ENCODE assay signal across 10 cellular contexts in the genomic region with DNA sequence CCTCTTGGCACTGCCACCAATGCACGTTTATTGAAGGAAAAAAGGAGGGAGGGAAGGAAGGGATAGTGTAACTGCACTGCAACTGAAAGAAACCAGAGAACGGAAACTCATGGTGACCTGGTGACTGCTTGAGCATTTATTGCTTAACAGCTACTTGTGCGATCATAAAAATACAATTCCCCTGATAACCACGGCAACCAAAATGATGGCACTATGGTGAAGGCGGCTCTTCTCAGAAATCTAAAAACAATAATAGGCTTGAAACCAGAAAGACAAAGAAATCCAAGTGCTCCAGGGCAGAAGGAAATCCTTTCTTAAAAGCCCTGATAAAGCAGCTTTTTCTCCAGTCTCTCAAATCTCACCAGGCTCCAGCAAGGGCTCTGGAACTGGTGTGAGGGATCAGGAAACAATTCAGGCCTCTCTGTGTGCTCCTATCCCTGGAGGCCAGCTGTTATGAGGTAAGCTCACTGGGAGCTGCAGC. TPM values are rescaled to one million over a fixed set of nuclear protein-coding genes. Genes with fewer than 3 reads are reported as not detected.
A peak's percentile ranks its signal among the peaks of the same experiment; 100 is the strongest.
DNase-seq lines count a peak whose midpoint lies in the region; ATAC-seq and TF ChIP-seq lines count a peak whose summit lies in the region.
"Had no signal": no experiment of that assay in that cellular context is flagged by ENCODE, and none has a peak within 500 bp of the region (broad histone marks: within the 10 kb centered on the region; RNA-seq: fewer than 3 reads in every experiment).

No MANE protein-coding gene starts in this region.

- dilution Hi-C loops in IMR-90 (cut with HindIII; ENCODE audit: low sequenced_read_pairs, unreplicated experiment), result no loop called here

- intact Hi-C loops in IMR-90 (cut with micrococcal nuclease) (no loop called here), head of caudate nucleus (cut with DNase I) (no loop called here)

- no peaks in the 10 kb centered on the region for H3K9me3 Mint-ChIP-seq in mesothelial cell of epicardium
- H3K9me3 Mint-ChIP-seq: CD14-positive monocyte had no signal

- no peaks in the 10 kb centered on the region for H3K9me1 ChIP-seq in IMR-90 (ENCODE audit: insufficient read depth, low read length)

- DNase-seq in IMR-90 (peak; percentile 62), brain pericyte (ENCODE audit: low read depth, low spot score) (peak; percentile 27), mesothelial cell of epicardium (ENCODE audit: low spot score in 2 of 2, unreplicated experiment in 2 of 2) (no peak), head of caudate nucleus (no peak)
- DNase-seq in activated CD4-positive, alpha-beta T cell treated with anti-CD3 and anti-CD28 coated beads for 1 hour, result no peak
- no peak for DNase-seq in activated CD4-positive, alpha-beta T cell treated with anti-CD3 and anti-CD28 coated beads, Interleukin-2, amount 50 U/mL, for 1 hour
- DNase-seq: effector CD4-positive, alpha-beta T cell had no signal

- peak overlapping the region; percentile 89 for H3K27ac Mint-ChIP-seq in mesothelial cell of epicardium
- H3K27ac Mint-ChIP-seq: CD14-positive monocyte had no signal

- H3K79me1 ChIP-seq in IMR-90 (ENCODE audit: low read depth in 1 of 2, low read length in 2 of 2), result peaks cover 31 to 64% of the 10 kb centered on the region in 2 experiments

- H3K9me3 ChIP-seq in IMR-90 (ENCODE audit: control insufficient read depth, insufficient read depth, low read length), result no peaks in the 10 kb centered on the region

- no peak overlapping the region for H4K5ac ChIP-seq in IMR-90 (ENCODE audit: low read depth, low read length)

- no peaks in the 10 kb centered on the region; the same call in 1 of the 2 replicates for H4K20me1 ChIP-seq in IMR-90 (ENCODE audit: insufficient read depth, low read length)

- no peak for ATAC-seq in IMR-90 (ENCODE audit: low read depth)
- ATAC-seq in GM18502 (IDR thresholded peaks at IDR 0.05; ENCODE audit: poor library complexity, unreplicated experiment), result no peak

- CTCF ChIA-PET in IMR-90 (lab: Yijun Ruan, JAX), result interaction anchor here (1.0 kb wide), 1 partner anchor 16 kb away, joined by 3 read pairs; no protein-coding TSS in a partner anchor

- peak overlapping the region; percentile 60; the same call in 1 of the 2 replicates for H3K23ac ChIP-seq in IMR-90 (ENCODE audit: low read depth, low read length)

- in situ Hi-C loops in IMR-90 (cut with MboI; ENCODE audit: low sequenced_read_pairs), result no loop called here

- H3K4ac ChIP-seq in IMR-90 (ENCODE audit: low read depth, low read length), result no peak overlapping the region

- peak overlapping the region; percentile 94 for H3K4me3 ChIP-seq in ACC112 (ENCODE audit: low read depth, low read length)
- H3K4me3 ChIP-seq in IMR-90 (ENCODE audit: insufficient read depth, low read depth, low read length), result no peak overlapping the region

- H3K36me3 Mint-ChIP-seq in mesothelial cell of epicardium, result no peaks in the 10 kb centered on the region

- H2AK9ac ChIP-seq in IMR-90 (replicated peaks; ENCODE audit: low read depth, low read length, poor library complexity), result no peak overlapping the region

- no peak overlapping the region for H3K14ac ChIP-seq in IMR-90 (replicated peaks; ENCODE audit: low read depth, low read length)

- no peak overlapping the region for H2AFZ ChIP-seq in ACC112 (ENCODE audit: low read length, unreplicated experiment)
- H2AFZ ChIP-seq in IMR-90 (replicated peaks; ENCODE audit: low read length, poor library complexity), result no peak overlapping the region

- 0 out of 4 replicates have a peak overlapping the region, but pooled peaks of 1 of the 2 experiments have one; percentile 1 for H4K8ac ChIP-seq in IMR-90 (ENCODE audit: low read depth in 2 of 2, low read length in 2 of 2)

- POLR2A ChIA-PET in IMR-90 (lab: Charles Lee; ENCODE audit: unreplicated experiment), result no interaction called here

- BruUV-seq in IMR-90 (replicated peaks; lab: Mats Ljungman, UMichigan), result no TSS peak

- TF ChIP-seq RAD21 in IMR-90 (IDR thresholded peaks at IDR 0.05; ENCODE audit: low read length), result no peak

- H3K4me1 ChIP-seq in ACC112 (ENCODE audit: control insufficient read depth, insufficient read depth, low read length, unreplicated experiment) (peaks cover 27% of the 10 kb centered on the region), IMR-90 (ENCODE audit: control insufficient read depth, insufficient read depth, low read length) (peaks cover 11% of the 10 kb centered on the region)

- no peak overlapping the region for H4K91ac ChIP-seq in IMR-90 (ENCODE audit: insufficient read depth, low read depth, low read length)

- H3K18ac ChIP-seq in IMR-90 (ENCODE audit: low read depth, low read length), result no peak overlapping the region

- no peak overlapping the region for H2BK15ac ChIP-seq in IMR-90 (ENCODE audit: low read depth, low read length)

- no peak overlapping the region for H3K9ac ChIP-seq in IMR-90 (ENCODE audit: low read depth, low read length)

- no peaks in the 10 kb centered on the region for H3K27me3 Mint-ChIP-seq in mesothelial cell of epicardium (ENCODE audit: low read depth)

- H3K4me2 ChIP-seq in IMR-90 (ENCODE audit: low read depth, low read length), result no peak overlapping the region

- no peak for TF ChIP-seq POLR2A in IMR-90 (IDR thresholded peaks at IDR 0.05; ENCODE audit: low read depth, low read length)

- H3K4me3 Mint-ChIP-seq in mesothelial cell of epicardium, result peak overlapping the region; percentile 45
- H3K4me3 Mint-ChIP-seq: CD14-positive monocyte had no signal

- no peak overlapping the region for H2BK5ac ChIP-seq in IMR-90 (ENCODE audit: low read depth, low read length, poor library complexity, severe bottlenecking)

- H3K27ac ChIP-seq in ACC112 (ENCODE audit: low read depth, low read length) (peak overlapping the region; percentile 45), IMR-90 (ENCODE audit: insufficient read depth, low read length) (no peak overlapping the region; the same call in 1 of the 2 replicates)

- H3K79me2 ChIP-seq in ACC112 (ENCODE audit: control insufficient read depth, insufficient read depth, low read length, unreplicated experiment), result peaks cover 12% of the 10 kb centered on the region

- peaks cover 31% of the 10 kb centered on the region for H3K4me1 Mint-ChIP-seq in mesothelial cell of epicardium

- no peak overlapping the region for H2BK120ac ChIP-seq in IMR-90 (ENCODE audit: low read depth, low read length)

- no peak overlapping the region for H2AK5ac ChIP-seq in IMR-90 (ENCODE audit: low read depth, low read length)

- H3K56ac ChIP-seq in IMR-90 (ENCODE audit: extremely low read depth, insufficient read depth, low read length), result no peak overlapping the region

- H2BK20ac ChIP-seq in IMR-90 (ENCODE audit: low read depth, low read length), result no peak overlapping the region

- no peaks in the 10 kb centered on the region for H3K27me3 ChIP-seq in ACC112 (ENCODE audit: insufficient read depth, low read length)
- H3K27me3 ChIP-seq in IMR-90 (ENCODE audit: control insufficient read depth, insufficient read depth, low read length), result no peaks in the 10 kb centered on the region

- WGBS in IMR-90 (ENCODE audit: extremely low coverage in 2 of 2, insufficient read length in 1 of 2), 2 experiments, result no CpG with 5 or more reads among the region's 5 CpGs

- H3K36me3 ChIP-seq in ACC112 (ENCODE audit: insufficient read depth, low read length), result no peaks in the 10 kb centered on the region
- 0 out of 2 replicates have a peak, but pooled peaks cover 1% of the 10 kb centered on the region for H3K36me3 ChIP-seq in IMR-90 (ENCODE audit: control insufficient read depth, insufficient read depth, low read length)

- TF ChIP-seq CTCF in IMR-90 (conservative IDR thresholded peaks at IDR 0.05; ENCODE audit: low read depth, low read length), result no peak
- no peak for TF ChIP-seq CTCF in mesothelial cell of epicardium (IDR thresholded peaks at IDR 0.05; ENCODE audit: unreplicated experiment)

TF ChIP-seq in IMR-90, 13 proteins besides CTCF, POLR2A, EP300 and RAD21:
- TF ChIP-seq CEBPB (IDR thresholded peaks at IDR 0.05; ENCODE audit: low read depth, low read length), result peak; percentile 83
- no peak for TF ChIP-seq MAFK (IDR thresholded peaks at IDR 0.05; ENCODE audit: low read depth, low read length)
- TF ChIP-seq CHD1 (IDR thresholded peaks at IDR 0.05; ENCODE audit: low read depth, low read length), result no peak
- no peak for TF ChIP-seq RFX5 (IDR thresholded peaks at IDR 0.05; ENCODE audit: low read depth, low read length)

RNA-seq across cellular contexts. Expression of gene FBXO10, which starts 1.9 kb away (rescaled TPM):
- total RNA-seq in IMR-90 (2012; rRNA removed), result 6.6 and 7.5 TPM in 2 replicates
- 6.6 and 6.7 TPM in 2 replicates for polyA plus RNA-seq in IMR-90 (2012; rRNA removed)
- polyA plus RNA-seq in IMR-90 (2012; cell fraction: cytosol; rRNA removed), result 4.8 and 5.3 TPM in 2 replicates
- 17.7 and 18.1 TPM in 2 replicates for polyA plus RNA-seq in IMR-90 (2012; cell fraction: nucleus; rRNA removed; ENCODE audit: low replicate concordance)
- total RNA-seq in mesothelial cell of epicardium, result 22.0 to 26.6 TPM (median 24.1 TPM) in 3 replicates

RNA-seq across cellular contexts. Expression of gene TOMM5, which starts 18.1 kb away (rescaled TPM):
- total RNA-seq in IMR-90 (2012; rRNA removed), result 159 and 229 TPM in 2 replicates
- 200 and 206 TPM in 2 replicates for polyA plus RNA-seq in IMR-90 (2012; rRNA removed)
- 72.3 and 93.5 TPM in 2 replicates for polyA plus RNA-seq in IMR-90 (2012; cell fraction: cytosol; rRNA removed)
- polyA plus RNA-seq in IMR-90 (2012; cell fraction: nucleus; rRNA removed; ENCODE audit: low replicate concordance), result 15.8 and 47.1 TPM in 2 replicates
- total RNA-seq in mesothelial cell of epicardium, result 81.4 to 87.2 TPM (median 83.4 TPM) in 3 replicates

Comparison
In these comparisons a context has a peak if more than half of its experiments do, and no peak if none do; other contexts are left out.
1. DNase-seq: peak in IMR-90 (single experiment) and brain pericyte (single experiment); none in mesothelial cell of epicardium (0 of 2), head of caudate nucleus (0 of 42), activated CD4-positive, alpha-beta T cell treated with anti-CD3 and anti-CD28 coated beads for 1 hour (single experiment) and activated CD4-positive, alpha-beta T cell treated with anti-CD3 and anti-CD28 coated beads, Interleukin-2, amount 50 U/mL, for 1 hour (single experiment).